ENCODE assay signal across 12 cellular contexts in the genomic region with DNA sequence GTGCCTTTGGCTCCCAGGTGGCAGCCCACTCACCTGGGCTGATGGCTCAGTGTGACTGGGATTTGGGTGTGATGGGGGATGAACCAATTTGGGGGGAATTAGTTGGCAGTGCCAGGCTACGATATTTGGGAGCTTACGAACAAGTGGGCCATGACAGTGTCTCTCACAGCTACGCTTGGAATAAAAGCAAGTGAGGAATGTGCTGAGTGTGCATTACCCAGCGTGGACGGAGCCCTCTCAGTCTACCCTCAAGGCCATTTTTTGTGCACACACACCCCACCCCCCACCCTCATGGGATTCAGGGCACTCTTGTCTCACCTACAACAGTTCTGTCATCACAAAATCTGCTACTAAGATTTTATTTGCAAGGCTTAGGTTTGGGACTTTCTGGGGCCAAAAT.
"Had no signal": no experiment of that assay in that cellular context is flagged by ENCODE, and none has a peak within 500 bp of the region (broad histone marks: within the 10 kb centered on the region; RNA-seq: fewer than 3 reads in every experiment).

No MANE protein-coding gene starts in this region.

- H3K36me3 Mint-ChIP-seq: naive thymus-derived CD8-positive, alpha-beta T cell had no signal

- H3K4me3 Mint-ChIP-seq: activated CD8-positive, alpha-beta T cell treated with anti-CD3 and anti-CD28 coated beads for 36 hours; activated naive CD8-positive, alpha-beta T cell treated with anti-CD3 and anti-CD28 coated beads, Interleukin-2, amount 50 U/mL, for 24 hours; naive thymus-derived CD8-positive, alpha-beta T cell had no signal

- ATAC-seq: activated CD8-positive, alpha-beta T cell treated with anti-CD3 and anti-CD28 coated beads for 36 hours; activated naive CD8-positive, alpha-beta T cell treated with anti-CD3 and anti-CD28 coated beads, Interleukin-2, amount 50 U/mL, for 24 hours; naive thymus-derived CD8-positive, alpha-beta T cell had no signal

- H3K27ac ChIP-seq: coronary artery, VCaP had no signal

- DNase-seq: activated CD8-positive, alpha-beta memory T cell treated with anti-CD3 and anti-CD28 coated beads, Interleukin-2, amount 50 U/mL, for 48 hours; activated CD8-positive, alpha-beta T cell treated with anti-CD3 and anti-CD28 coated beads for 36 hours; activated naive CD4-positive, alpha-beta T cell treated with Interleukin-2 at 50 U/mL for 16 hours; activated naive CD8-positive, alpha-beta T cell treated with anti-CD3 and anti-CD28 coated beads, Interleukin-2, amount 50 U/mL, for 24 hours; central memory CD4-positive, alpha-beta T cell; effector CD8-positive, alpha-beta T cell; naive thymus-derived CD8-positive, alpha-beta T cell; stimulated activated CD4-positive, alpha-beta T cell treated with anti-CD3 and anti-CD28 coated beads, Interleukin-2, amount 100 ng/mL, for 48 hours; stimulated activated naive CD4-positive, alpha-beta T cell treated with Interleukin-2 at 50 U/mL for 16 hours; T-helper 1 cell had no signal

- H3K27ac Mint-ChIP-seq: activated CD8-positive, alpha-beta T cell treated with anti-CD3 and anti-CD28 coated beads for 36 hours; activated naive CD8-positive, alpha-beta T cell treated with anti-CD3 and anti-CD28 coated beads, Interleukin-2, amount 50 U/mL, for 24 hours; naive thymus-derived CD8-positive, alpha-beta T cell had no signal

- H3K27me3 Mint-ChIP-seq: activated CD8-positive, alpha-beta T cell treated with anti-CD3 and anti-CD28 coated beads for 36 hours; activated naive CD8-positive, alpha-beta T cell treated with anti-CD3 and anti-CD28 coated beads, Interleukin-2, amount 50 U/mL, for 24 hours; naive thymus-derived CD8-positive, alpha-beta T cell had no signal

- H3K4me3 ChIP-seq: coronary artery had no signal

- H3K9me3 Mint-ChIP-seq: activated naive CD8-positive, alpha-beta T cell treated with anti-CD3 and anti-CD28 coated beads, Interleukin-2, amount 50 U/mL, for 24 hours had no signal
